Comparison of ENCODE assay signal across 19 cellular contexts in genomic region chr9:124062172-124062571, GRCh38. TPM values are rescaled to one million over a fixed set of nuclear protein-coding genes. Genes with fewer than 3 reads are reported as not detected.
A peak's percentile ranks its signal among the peaks of the same experiment; 100 is the strongest.
DNase-seq lines count a peak whose midpoint lies in the region; ATAC-seq and TF ChIP-seq lines count a peak whose summit lies in the region.
"Had no signal": no experiment of that assay in that cellular context is flagged by ENCODE, and none has a peak within 500 bp of the region (broad histone marks: within the 10 kb centered on the region; RNA-seq: fewer than 3 reads in every experiment).

No MANE protein-coding gene starts in this region.

- peak; percentile 42 for TF ChIP-seq CTCF in 22Rv1 (IDR thresholded peaks at IDR 0.05)
- TF ChIP-seq CTCF in GM10248 (IDR thresholded peaks at IDR 0.05; ENCODE audit: control extremely low read depth, extremely low read depth, low read depth, missing control alignments), result peak; percentile 32
- peak; percentile 50 for TF ChIP-seq CTCF in NB4 (IDR thresholded peaks at IDR 0.05; ENCODE audit: low read depth, low read length)
- peak; percentile 37 for TF ChIP-seq CTCF in chondrocyte (IDR thresholded peaks at IDR 0.05)

- no peak overlapping the region for H3K27ac Mint-ChIP-seq in chondrocyte (ENCODE audit: unreplicated experiment)
- no peak overlapping the region for H3K27ac Mint-ChIP-seq in activated naive CD8-positive, alpha-beta T cell treated with anti-CD3 and anti-CD28 coated beads, Interleukin-2, amount 50 U/mL, for 24 hours
- H3K27ac Mint-ChIP-seq: activated naive CD8-positive, alpha-beta T cell treated with anti-CD3 and anti-CD28 coated beads, Interleukin-2, amount 10 ng/mL, durations not matched to agents 7 days and 5 days; activated T-cell treated with anti-CD3 and anti-CD28 coated beads, Interleukin-2, amount 50 U/mL, for 24 hours; nephron progenitor cell had no signal

- H3K4me1 Mint-ChIP-seq in chondrocyte (ENCODE audit: low read depth), result peaks cover 5% of the 10 kb centered on the region
- no peaks in the 10 kb centered on the region for H3K4me1 Mint-ChIP-seq in activated naive CD8-positive, alpha-beta T cell treated with anti-CD3 and anti-CD28 coated beads, Interleukin-2, amount 50 U/mL, for 24 hours
- H3K4me1 Mint-ChIP-seq: activated naive CD8-positive, alpha-beta T cell treated with anti-CD3 and anti-CD28 coated beads, Interleukin-2, amount 10 ng/mL, durations not matched to agents 7 days and 5 days; nephron progenitor cell had no signal

- no peaks in the 10 kb centered on the region for H3K36me3 Mint-ChIP-seq in chondrocyte (ENCODE audit: low read depth)
- no peaks in the 10 kb centered on the region for H3K36me3 Mint-ChIP-seq in activated naive CD8-positive, alpha-beta T cell treated with anti-CD3 and anti-CD28 coated beads, Interleukin-2, amount 50 U/mL, for 24 hours (ENCODE audit: low read depth)
- H3K36me3 Mint-ChIP-seq: activated naive CD8-positive, alpha-beta T cell treated with anti-CD3 and anti-CD28 coated beads, Interleukin-2, amount 10 ng/mL, durations not matched to agents 7 days and 5 days had no signal

- H3K4me3 Mint-ChIP-seq in chondrocyte (ENCODE audit: unreplicated experiment), result no peak overlapping the region
- H3K4me3 Mint-ChIP-seq in activated naive CD8-positive, alpha-beta T cell treated with anti-CD3 and anti-CD28 coated beads, Interleukin-2, amount 50 U/mL, for 24 hours, result no peak overlapping the region
- H3K4me3 Mint-ChIP-seq: activated naive CD8-positive, alpha-beta T cell treated with anti-CD3 and anti-CD28 coated beads, Interleukin-2, amount 10 ng/mL, durations not matched to agents 7 days and 5 days; activated T-cell treated with anti-CD3 and anti-CD28 coated beads, Interleukin-2, amount 50 U/mL, for 24 hours; nephron progenitor cell had no signal

- TF ChIP-seq POLR2A in NB4 (IDR thresholded peaks at IDR 0.05; ENCODE audit: extremely low read depth, insufficient read length), result no peak

- H3K4me3 ChIP-seq in NB4 (ENCODE audit: low read depth, low read length), result no peak overlapping the region
- H3K4me3 ChIP-seq: right atrium auricular region, tibial nerve had no signal

- POLR2A ChIA-PET in GM10248 (lab: Yijun Ruan, JAX), result no interaction called here

- ATAC-seq in activated naive CD8-positive, alpha-beta T cell treated with anti-CD3 and anti-CD28 coated beads, Interleukin-2, amount 50 U/mL, for 24 hours, result no peak
- ATAC-seq in HG03571 (IDR thresholded peaks at IDR 0.05; ENCODE audit: unreplicated experiment), result no peak

- CTCF ChIA-PET in GM10248 (lab: Yijun Ruan, JAX), result no interaction called here

- peaks cover 35% of the 10 kb centered on the region for H3K27me3 Mint-ChIP-seq in chondrocyte (ENCODE audit: low read depth)
- peaks cover 23% of the 10 kb centered on the region for H3K27me3 Mint-ChIP-seq in activated naive CD8-positive, alpha-beta T cell treated with anti-CD3 and anti-CD28 coated beads, Interleukin-2, amount 50 U/mL, for 24 hours

- no peak for DNase-seq in GM10248 (ENCODE audit: extremely low spot score)
- DNase-seq in NB4 (ENCODE audit: low read depth), result peak; percentile 28
- no peak for DNase-seq in chondrocyte (ENCODE audit: low spot score)
- DNase-seq in iPS-NIHi11 (ENCODE audit: low spot score), result no peak
- no peak for DNase-seq in NCI-H1105 (lab: John Stamatoyannopoulos, UW)
- DNase-seq in activated naive CD8-positive, alpha-beta T cell treated with anti-CD3 and anti-CD28 coated beads, Interleukin-2, amount 50 U/mL, for 24 hours, result no peak
- DNase-seq: activated naive CD8-positive, alpha-beta T cell treated with anti-CD3 and anti-CD28 coated beads, Interleukin-2, amount 10 ng/mL, durations not matched to agents 7 days and 5 days; activated T-cell treated with anti-CD3 and anti-CD28 coated beads, Interleukin-2, amount 50 U/mL, for 24 hours; AML-193; Calu3; mesenchymal stem cell; NCI-H2107; nephron progenitor cell; SHP77 had no signal

- no peaks in the 10 kb centered on the region for H3K9me3 Mint-ChIP-seq in chondrocyte (ENCODE audit: low read depth)
- H3K9me3 Mint-ChIP-seq in activated naive CD8-positive, alpha-beta T cell treated with anti-CD3 and anti-CD28 coated beads, Interleukin-2, amount 50 U/mL, for 24 hours, result no peaks in the 10 kb centered on the region
- H3K9me3 Mint-ChIP-seq: activated naive CD8-positive, alpha-beta T cell treated with anti-CD3 and anti-CD28 coated beads, Interleukin-2, amount 10 ng/mL, durations not matched to agents 7 days and 5 days; activated T-cell treated with anti-CD3 and anti-CD28 coated beads, Interleukin-2, amount 50 U/mL, for 24 hours; nephron progenitor cell had no signal

- no peak overlapping the region for H3K27ac ChIP-seq in 22Rv1
- H3K27ac ChIP-seq: right atrium auricular region, tibial nerve had no signal

RNA-seq across cellular contexts. Expression of gene LHX2, which starts 50.6 kb away (rescaled TPM):
- total RNA-seq in chondrocyte, result 0.20 TPM in 1 of 3 replicates, not detected in the others
- total RNA-seq: activated naive CD8-positive, alpha-beta T cell treated with anti-CD3 and anti-CD28 coated beads, Interleukin-2, amount 10 ng/mL, durations not matched to agents 7 days and 5 days; Calu3; HT-29; tibial nerve had no signal
